1 cellular context compared by ENCODE assay signal in the genomic region with DNA sequence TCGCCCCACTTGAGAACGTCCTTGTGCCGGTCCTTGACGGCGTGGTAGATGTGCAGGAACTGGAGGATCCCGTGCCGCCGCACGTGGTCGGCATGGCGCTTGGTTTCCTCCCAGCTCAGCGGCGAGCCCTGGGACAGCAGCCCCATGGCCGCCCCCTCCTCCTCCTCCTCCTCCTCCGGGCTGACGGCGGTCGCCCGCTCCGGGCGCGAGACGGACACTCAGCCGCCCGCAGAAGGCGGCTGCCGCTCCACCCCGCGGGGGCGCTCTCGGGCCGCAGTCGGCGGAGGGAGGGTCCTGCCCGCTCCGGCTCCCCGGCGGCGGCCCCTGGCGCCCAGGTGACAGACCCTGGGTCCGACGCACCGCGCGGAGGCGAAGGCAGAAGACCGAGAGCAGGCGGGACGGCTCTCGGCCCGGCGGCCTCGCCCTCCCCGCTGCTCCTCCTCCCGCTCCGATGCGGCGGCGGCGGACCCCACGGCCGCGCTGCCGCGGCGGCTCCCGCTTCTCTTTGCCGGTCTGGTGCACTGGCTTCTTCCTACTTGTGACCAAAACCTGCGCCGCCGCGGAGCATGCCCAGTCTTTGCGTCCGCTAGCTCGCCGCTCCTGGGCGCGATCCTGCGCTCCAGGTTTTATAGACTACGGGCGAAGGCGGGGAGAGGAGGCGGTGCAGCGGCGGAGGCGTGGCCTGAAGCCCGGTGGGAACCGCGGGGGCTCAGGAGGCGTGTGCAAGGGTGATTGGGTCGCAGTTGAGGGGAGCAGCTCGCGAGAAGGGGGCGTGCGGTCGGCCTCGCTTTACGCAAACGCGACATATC.
A peak's percentile ranks its signal among the peaks of the same experiment; 100 is the strongest.
TF ChIP-seq lines count a peak whose summit lies in the region.

A gene (minus strand): TSS at position 602 of the 809 bp plus-strand sequence. CDS start 456 bp downstream, at position 146.

TF ChIP-seq in K562, 482 proteins besides CTCF, POLR2A, EP300 and RAD21 (continued from another document and continues in another):
- TF ChIP-seq, protein P1, sequence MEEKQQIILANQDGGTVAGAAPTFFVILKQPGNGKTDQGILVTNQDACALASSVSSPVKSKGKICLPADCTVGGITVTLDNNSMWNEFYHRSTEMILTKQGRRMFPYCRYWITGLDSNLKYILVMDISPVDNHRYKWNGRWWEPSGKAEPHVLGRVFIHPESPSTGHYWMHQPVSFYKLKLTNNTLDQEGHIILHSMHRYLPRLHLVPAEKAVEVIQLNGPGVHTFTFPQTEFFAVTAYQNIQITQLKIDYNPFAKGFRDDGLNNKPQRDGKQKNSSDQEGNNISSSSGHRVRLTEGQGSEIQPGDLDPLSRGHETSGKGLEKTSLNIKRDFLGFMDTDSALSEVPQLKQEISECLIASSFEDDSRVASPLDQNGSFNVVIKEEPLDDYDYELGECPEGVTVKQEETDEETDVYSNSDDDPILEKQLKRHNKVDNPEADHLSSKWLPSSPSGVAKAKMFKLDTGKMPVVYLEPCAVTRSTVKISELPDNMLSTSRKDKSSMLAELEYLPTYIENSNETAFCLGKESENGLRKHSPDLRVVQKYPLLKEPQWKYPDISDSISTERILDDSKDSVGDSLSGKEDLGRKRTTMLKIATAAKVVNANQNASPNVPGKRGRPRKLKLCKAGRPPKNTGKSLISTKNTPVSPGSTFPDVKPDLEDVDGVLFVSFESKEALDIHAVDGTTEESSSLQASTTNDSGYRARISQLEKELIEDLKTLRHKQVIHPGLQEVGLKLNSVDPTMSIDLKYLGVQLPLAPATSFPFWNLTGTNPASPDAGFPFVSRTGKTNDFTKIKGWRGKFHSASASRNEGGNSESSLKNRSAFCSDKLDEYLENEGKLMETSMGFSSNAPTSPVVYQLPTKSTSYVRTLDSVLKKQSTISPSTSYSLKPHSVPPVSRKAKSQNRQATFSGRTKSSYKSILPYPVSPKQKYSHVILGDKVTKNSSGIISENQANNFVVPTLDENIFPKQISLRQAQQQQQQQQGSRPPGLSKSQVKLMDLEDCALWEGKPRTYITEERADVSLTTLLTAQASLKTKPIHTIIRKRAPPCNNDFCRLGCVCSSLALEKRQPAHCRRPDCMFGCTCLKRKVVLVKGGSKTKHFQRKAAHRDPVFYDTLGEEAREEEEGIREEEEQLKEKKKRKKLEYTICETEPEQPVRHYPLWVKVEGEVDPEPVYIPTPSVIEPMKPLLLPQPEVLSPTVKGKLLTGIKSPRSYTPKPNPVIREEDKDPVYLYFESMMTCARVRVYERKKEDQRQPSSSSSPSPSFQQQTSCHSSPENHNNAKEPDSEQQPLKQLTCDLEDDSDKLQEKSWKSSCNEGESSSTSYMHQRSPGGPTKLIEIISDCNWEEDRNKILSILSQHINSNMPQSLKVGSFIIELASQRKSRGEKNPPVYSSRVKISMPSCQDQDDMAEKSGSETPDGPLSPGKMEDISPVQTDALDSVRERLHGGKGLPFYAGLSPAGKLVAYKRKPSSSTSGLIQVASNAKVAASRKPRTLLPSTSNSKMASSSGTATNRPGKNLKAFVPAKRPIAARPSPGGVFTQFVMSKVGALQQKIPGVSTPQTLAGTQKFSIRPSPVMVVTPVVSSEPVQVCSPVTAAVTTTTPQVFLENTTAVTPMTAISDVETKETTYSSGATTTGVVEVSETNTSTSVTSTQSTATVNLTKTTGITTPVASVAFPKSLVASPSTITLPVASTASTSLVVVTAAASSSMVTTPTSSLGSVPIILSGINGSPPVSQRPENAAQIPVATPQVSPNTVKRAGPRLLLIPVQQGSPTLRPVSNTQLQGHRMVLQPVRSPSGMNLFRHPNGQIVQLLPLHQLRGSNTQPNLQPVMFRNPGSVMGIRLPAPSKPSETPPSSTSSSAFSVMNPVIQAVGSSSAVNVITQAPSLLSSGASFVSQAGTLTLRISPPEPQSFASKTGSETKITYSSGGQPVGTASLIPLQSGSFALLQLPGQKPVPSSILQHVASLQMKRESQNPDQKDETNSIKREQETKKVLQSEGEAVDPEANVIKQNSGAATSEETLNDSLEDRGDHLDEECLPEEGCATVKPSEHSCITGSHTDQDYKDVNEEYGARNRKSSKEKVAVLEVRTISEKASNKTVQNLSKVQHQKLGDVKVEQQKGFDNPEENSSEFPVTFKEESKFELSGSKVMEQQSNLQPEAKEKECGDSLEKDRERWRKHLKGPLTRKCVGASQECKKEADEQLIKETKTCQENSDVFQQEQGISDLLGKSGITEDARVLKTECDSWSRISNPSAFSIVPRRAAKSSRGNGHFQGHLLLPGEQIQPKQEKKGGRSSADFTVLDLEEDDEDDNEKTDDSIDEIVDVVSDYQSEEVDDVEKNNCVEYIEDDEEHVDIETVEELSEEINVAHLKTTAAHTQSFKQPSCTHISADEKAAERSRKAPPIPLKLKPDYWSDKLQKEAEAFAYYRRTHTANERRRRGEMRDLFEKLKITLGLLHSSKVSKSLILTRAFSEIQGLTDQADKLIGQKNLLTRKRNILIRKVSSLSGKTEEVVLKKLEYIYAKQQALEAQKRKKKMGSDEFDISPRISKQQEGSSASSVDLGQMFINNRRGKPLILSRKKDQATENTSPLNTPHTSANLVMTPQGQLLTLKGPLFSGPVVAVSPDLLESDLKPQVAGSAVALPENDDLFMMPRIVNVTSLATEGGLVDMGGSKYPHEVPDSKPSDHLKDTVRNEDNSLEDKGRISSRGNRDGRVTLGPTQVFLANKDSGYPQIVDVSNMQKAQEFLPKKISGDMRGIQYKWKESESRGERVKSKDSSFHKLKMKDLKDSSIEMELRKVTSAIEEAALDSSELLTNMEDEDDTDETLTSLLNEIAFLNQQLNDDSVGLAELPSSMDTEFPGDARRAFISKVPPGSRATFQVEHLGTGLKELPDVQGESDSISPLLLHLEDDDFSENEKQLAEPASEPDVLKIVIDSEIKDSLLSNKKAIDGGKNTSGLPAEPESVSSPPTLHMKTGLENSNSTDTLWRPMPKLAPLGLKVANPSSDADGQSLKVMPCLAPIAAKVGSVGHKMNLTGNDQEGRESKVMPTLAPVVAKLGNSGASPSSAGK (IDR thresholded peaks at IDR 0.05) = peak; percentile 73
- TF ChIP-seq, protein P2, sequence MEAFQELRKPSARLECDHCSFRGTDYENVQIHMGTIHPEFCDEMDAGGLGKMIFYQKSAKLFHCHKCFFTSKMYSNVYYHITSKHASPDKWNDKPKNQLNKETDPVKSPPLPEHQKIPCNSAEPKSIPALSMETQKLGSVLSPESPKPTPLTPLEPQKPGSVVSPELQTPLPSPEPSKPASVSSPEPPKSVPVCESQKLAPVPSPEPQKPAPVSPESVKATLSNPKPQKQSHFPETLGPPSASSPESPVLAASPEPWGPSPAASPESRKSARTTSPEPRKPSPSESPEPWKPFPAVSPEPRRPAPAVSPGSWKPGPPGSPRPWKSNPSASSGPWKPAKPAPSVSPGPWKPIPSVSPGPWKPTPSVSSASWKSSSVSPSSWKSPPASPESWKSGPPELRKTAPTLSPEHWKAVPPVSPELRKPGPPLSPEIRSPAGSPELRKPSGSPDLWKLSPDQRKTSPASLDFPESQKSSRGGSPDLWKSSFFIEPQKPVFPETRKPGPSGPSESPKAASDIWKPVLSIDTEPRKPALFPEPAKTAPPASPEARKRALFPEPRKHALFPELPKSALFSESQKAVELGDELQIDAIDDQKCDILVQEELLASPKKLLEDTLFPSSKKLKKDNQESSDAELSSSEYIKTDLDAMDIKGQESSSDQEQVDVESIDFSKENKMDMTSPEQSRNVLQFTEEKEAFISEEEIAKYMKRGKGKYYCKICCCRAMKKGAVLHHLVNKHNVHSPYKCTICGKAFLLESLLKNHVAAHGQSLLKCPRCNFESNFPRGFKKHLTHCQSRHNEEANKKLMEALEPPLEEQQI (IDR thresholded peaks at IDR 0.05) = no peak
- no peak for TF ChIP-seq PTTG1 (tag; IDR thresholded peaks at IDR 0.05; ENCODE audit: low read depth)
- TF ChIP-seq, protein P3, sequence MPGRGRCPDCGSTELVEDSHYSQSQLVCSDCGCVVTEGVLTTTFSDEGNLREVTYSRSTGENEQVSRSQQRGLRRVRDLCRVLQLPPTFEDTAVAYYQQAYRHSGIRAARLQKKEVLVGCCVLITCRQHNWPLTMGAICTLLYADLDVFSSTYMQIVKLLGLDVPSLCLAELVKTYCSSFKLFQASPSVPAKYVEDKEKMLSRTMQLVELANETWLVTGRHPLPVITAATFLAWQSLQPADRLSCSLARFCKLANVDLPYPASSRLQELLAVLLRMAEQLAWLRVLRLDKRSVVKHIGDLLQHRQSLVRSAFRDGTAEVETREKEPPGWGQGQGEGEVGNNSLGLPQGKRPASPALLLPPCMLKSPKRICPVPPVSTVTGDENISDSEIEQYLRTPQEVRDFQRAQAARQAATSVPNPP (IDR thresholded peaks at IDR 0.05; ENCODE audit: borderline replicate concordance, insufficient read depth, insufficient read length) = no peak
- TF ChIP-seq ZEB2 (IDR thresholded peaks at IDR 0.05) = no peak
- TF ChIP-seq L3MBTL2 (IDR thresholded peaks at IDR 0.05) = peak; percentile 87
- no peak for TF ChIP-seq TSC22D4 (tag; IDR thresholded peaks at IDR 0.05)
- TF ChIP-seq FOXJ2 (tag; IDR thresholded peaks at IDR 0.05) = no peak
- no peak for TF ChIP-seq NFIX (CRISPR knock-in tag; IDR thresholded peaks at IDR 0.05; ENCODE audit: low read depth)
- TF ChIP-seq, protein P4, sequence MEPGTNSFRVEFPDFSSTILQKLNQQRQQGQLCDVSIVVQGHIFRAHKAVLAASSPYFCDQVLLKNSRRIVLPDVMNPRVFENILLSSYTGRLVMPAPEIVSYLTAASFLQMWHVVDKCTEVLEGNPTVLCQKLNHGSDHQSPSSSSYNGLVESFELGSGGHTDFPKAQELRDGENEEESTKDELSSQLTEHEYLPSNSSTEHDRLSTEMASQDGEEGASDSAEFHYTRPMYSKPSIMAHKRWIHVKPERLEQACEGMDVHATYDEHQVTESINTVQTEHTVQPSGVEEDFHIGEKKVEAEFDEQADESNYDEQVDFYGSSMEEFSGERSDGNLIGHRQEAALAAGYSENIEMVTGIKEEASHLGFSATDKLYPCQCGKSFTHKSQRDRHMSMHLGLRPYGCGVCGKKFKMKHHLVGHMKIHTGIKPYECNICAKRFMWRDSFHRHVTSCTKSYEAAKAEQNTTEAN (CRISPR knock-in tag; IDR thresholded peaks at IDR 0.05) = no peak; the same call in 1 of the 2 replicates
- no peak for TF ChIP-seq THRAP3 (IDR thresholded peaks at IDR 0.05; ENCODE audit: borderline replicate concordance)
- no peak for TF ChIP-seq OTX1 (CRISPR knock-in tag; IDR thresholded peaks at IDR 0.05)
- TF ChIP-seq TAL1 (IDR thresholded peaks at IDR 0.05) = no peak
- TF ChIP-seq SMARCA4 (IDR thresholded peaks at IDR 0.05) = no peak
- TF ChIP-seq FOXA3 (CRISPR knock-in tag; conservative IDR thresholded peaks at IDR 0.05 in 1 of 2, IDR thresholded peaks at IDR 0.05 in 1 of 2) = no peak
- no peak for TF ChIP-seq ZNF184 (CRISPR knock-in tag; IDR thresholded peaks at IDR 0.05)
- TF ChIP-seq NFE2L1 (tag; IDR thresholded peaks at IDR 0.05; ENCODE audit: borderline replicate concordance, low read depth) = no peak
- TF ChIP-seq, protein P5, sequence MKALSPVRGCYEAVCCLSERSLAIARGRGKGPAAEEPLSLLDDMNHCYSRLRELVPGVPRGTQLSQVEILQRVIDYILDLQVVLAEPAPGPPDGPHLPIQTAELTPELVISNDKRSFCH (CRISPR knock-in tag; IDR thresholded peaks at IDR 0.05) = no peak
- TF ChIP-seq, protein P5 (tag; IDR thresholded peaks at IDR 0.05) = 0 out of 2 replicates have a peak, but pooled peaks have one; percentile 65
- no peak for TF ChIP-seq STAT5B (CRISPR knock-in tag; IDR thresholded peaks at IDR 0.05)
- TF ChIP-seq SP2 (IDR thresholded peaks at IDR 0.05; ENCODE audit: extremely low read depth, low read depth, low read length, poor library complexity, severe bottlenecking) = no peak
- no peak for TF ChIP-seq ZNF121 (CRISPR knock-in tag; conservative IDR thresholded peaks at IDR 0.05)
- TF ChIP-seq, protein P6, sequence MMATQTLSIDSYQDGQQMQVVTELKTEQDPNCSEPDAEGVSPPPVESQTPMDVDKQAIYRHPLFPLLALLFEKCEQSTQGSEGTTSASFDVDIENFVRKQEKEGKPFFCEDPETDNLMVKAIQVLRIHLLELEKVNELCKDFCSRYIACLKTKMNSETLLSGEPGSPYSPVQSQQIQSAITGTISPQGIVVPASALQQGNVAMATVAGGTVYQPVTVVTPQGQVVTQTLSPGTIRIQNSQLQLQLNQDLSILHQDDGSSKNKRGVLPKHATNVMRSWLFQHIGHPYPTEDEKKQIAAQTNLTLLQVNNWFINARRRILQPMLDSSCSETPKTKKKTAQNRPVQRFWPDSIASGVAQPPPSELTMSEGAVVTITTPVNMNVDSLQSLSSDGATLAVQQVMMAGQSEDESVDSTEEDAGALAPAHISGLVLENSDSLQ (IDR thresholded peaks at IDR 0.05) = no peak
- no peak for TF ChIP-seq TEAD2 (tag; IDR thresholded peaks at IDR 0.05)
- peak; percentile 90; the same call in 1 of the 2 replicates for TF ChIP-seq ILF3 (IDR thresholded peaks at IDR 0.05; ENCODE audit: borderline replicate concordance)
- TF ChIP-seq FIP1L1 (IDR thresholded peaks at IDR 0.05; ENCODE audit: low read depth, low read length, poor library complexity, severe bottlenecking) = peak; percentile 84
- TF ChIP-seq MIER1 (IDR thresholded peaks at IDR 0.05; ENCODE audit: low read depth) = no peak
- peak; percentile 85 for TF ChIP-seq LCOR (CRISPR knock-in tag; IDR thresholded peaks at IDR 0.05)
- TF ChIP-seq ZNF133 (CRISPR knock-in tag; IDR thresholded peaks at IDR 0.05) = no peak
- TF ChIP-seq, protein P7, sequence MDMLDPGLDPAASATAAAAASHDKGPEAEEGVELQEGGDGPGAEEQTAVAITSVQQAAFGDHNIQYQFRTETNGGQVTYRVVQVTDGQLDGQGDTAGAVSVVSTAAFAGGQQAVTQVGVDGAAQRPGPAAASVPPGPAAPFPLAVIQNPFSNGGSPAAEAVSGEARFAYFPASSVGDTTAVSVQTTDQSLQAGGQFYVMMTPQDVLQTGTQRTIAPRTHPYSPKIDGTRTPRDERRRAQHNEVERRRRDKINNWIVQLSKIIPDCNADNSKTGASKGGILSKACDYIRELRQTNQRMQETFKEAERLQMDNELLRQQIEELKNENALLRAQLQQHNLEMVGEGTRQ (CRISPR knock-in tag; IDR thresholded peaks at IDR 0.05) = no peak; the same call in 1 of the 2 replicates
- no peak for TF ChIP-seq ARID1B (IDR thresholded peaks at IDR 0.05)
- TF ChIP-seq ZNF12 (CRISPR knock-in tag; IDR thresholded peaks at IDR 0.05) = no peak
- TF ChIP-seq CBX2 (IDR thresholded peaks at IDR 0.05; ENCODE audit: insufficient read depth, low read length, poor library complexity, severe bottlenecking) = no peak
- TF ChIP-seq SRSF7 (optimal IDR thresholded peaks at IDR 0.05; ENCODE audit: low read depth, low read length) = no peak
- TF ChIP-seq, protein P8, sequence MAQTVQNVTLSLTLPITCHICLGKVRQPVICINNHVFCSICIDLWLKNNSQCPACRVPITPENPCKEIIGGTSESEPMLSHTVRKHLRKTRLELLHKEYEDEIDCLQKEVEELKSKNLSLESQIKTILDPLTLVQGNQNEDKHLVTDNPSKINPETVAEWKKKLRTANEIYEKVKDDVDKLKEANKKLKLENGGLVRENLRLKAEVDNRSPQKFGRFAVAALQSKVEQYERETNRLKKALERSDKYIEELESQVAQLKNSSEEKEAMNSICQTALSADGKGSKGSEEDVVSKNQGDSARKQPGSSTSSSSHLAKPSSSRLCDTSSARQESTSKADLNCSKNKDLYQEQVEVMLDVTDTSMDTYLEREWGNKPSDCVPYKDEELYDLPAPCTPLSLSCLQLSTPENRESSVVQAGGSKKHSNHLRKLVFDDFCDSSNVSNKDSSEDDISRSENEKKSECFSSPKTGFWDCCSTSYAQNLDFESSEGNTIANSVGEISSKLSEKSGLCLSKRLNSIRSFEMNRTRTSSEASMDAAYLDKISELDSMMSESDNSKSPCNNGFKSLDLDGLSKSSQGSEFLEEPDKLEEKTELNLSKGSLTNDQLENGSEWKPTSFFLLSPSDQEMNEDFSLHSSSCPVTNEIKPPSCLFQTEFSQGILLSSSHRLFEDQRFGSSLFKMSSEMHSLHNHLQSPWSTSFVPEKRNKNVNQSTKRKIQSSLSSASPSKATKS (CRISPR knock-in tag; IDR thresholded peaks at IDR 0.05) = no peak
- no peak for TF ChIP-seq RFX1 (IDR thresholded peaks at IDR 0.05)
- TF ChIP-seq MBD2 (IDR thresholded peaks at IDR 0.05; ENCODE audit: borderline replicate concordance, low read depth) = no peak
